In the genomic region with DNA sequence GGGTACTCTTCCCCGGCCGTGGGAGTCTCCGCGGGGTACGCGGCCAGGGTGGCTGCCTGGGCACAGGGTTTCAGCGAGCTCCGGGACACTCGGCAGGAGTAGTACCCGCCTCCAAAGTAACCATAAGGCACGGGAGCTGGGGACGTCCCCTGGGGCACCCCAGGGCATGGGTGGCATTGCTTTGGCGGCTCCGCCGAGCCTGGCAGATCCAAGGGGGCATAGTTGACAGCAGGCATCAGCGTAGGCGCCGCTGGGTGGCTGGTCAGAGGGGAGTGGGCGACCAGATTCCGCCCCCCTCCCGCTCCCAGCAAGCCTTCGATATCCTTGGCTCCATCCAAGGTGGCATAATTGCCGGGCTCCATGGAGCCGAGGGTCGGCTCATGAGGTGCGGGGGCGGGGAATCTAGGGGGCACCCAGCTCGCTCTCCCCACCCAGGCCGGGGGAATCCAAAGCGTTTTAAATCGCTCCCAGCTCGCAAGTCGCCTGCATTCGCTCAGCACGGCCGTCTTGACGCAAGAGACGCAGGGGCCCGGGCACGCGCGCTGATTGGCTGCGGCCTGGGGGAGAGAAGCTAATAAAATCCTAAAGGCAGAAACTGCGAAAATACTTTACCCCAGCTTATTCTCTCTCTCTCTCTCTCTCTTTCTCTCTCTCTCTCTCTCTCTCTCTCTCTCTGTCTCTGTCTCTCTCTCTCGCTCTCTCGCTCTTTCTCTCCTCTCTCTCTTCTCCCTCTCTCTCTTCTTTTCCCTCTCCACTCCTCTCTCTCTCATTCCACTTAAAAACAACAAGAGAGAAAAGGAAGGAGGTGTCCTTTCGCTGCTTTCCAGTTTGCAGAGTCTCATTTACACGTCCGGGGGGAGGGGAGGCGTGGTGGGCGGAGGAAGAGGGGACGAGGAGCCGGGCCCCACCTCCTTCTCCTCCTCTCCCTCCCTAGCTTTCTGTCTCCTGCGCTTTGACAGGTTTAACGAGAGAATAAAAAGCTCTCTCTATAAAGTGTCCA, we compare ENCODE assay signal across 9 cellular contexts. TPM values are rescaled to one million over a fixed set of nuclear protein-coding genes. Genes with fewer than 3 reads are reported as not detected.
A peak's percentile ranks its signal among the peaks of the same experiment; 100 is the strongest.
DNase-seq lines count a peak whose midpoint lies in the region; ATAC-seq and TF ChIP-seq lines count a peak whose summit lies in the region.
"Had no signal": no experiment of that assay in that cellular context is flagged by ENCODE, and none has a peak within 500 bp of the region (broad histone marks: within the 10 kb centered on the region; RNA-seq: fewer than 3 reads in every experiment).

A gene (minus strand): TSS at position 519 of the 1,000 bp plus-strand sequence. CDS start 157 bp downstream, at position 362.

- POLR2A ChIA-PET in A673 (lab: Charles Lee; ENCODE audit: low non-redundant PET) (interaction anchor here (0.5 to 1.0 kb wide), 8 partner anchors 9 to 787 kb away, joined by 3 to 12 read pairs (median 7); a partner anchor contains a TSS), HEK293T (lab: Yijun Ruan, JAX) (interaction anchor here (0.7 to 3.3 kb wide), 28 partner anchors 10 to 546 kb away, joined by 3 to 58 read pairs (median 4); a partner anchor contains a TSS)

- CTCF ChIA-PET in A673 (lab: Charles Lee) = interaction anchor here (0.6 to 1.9 kb wide), 5 partner anchors 50 to 266 kb away, joined by 3 to 16 read pairs (median 5); no protein-coding TSS in a partner anchor
- CTCF ChIA-PET in HEK293T (lab: Yijun Ruan, JAX) = interaction anchor here (0.6 to 2.0 kb wide), 16 partner anchors 9 to 156 kb away, joined by 3 to 10 read pairs (median 4); no protein-coding TSS in a partner anchor

- ATAC-seq in effector memory CD8-positive, alpha-beta T cell (replicated peaks) = no peak
- no peak for ATAC-seq in HG03521 (IDR thresholded peaks at IDR 0.05; ENCODE audit: unreplicated experiment)

- BruUV-seq in A673 (replicated peaks; lab: Mats Ljungman, UMichigan) = TSS peak; percentile 45

- H3K4me3 Mint-ChIP-seq in effector memory CD8-positive, alpha-beta T cell = peak within 1 kb of the TSS; percentile 67 to 73
- H3K4me3 Mint-ChIP-seq in progenitor cell of endocrine pancreas (ENCODE audit: low read depth) = peak within 1 kb of the TSS; percentile 55

- no peaks in the 10 kb centered on the region for H3K27me3 ChIP-seq in A673 (replicated peaks; ENCODE audit: insufficient read depth, low read depth, low read length, poor library complexity)

- peaks cover 38% of the 10 kb centered on the region for H3K4me1 ChIP-seq in A673 (ENCODE audit: insufficient read depth, low read length, poor library complexity, severe bottlenecking)

- H3K27me3 Mint-ChIP-seq in effector memory CD8-positive, alpha-beta T cell = peaks cover 89 to 95% of the 10 kb centered on the region in 2 donors
- peaks cover 97% of the 10 kb centered on the region for H3K27me3 Mint-ChIP-seq in progenitor cell of endocrine pancreas

- intact Hi-C loops in A673 (cut with micrococcal nuclease; ENCODE audit: unreplicated experiment) = no loop called here

- peaks cover 26% of the 10 kb centered on the region for H3K36me3 Mint-ChIP-seq in effector memory CD8-positive, alpha-beta T cell (ENCODE audit: insufficient read depth)
- no peaks in the 10 kb centered on the region for H3K36me3 Mint-ChIP-seq in progenitor cell of endocrine pancreas (ENCODE audit: insufficient read depth)

- no peaks in the 10 kb centered on the region for H3K36me3 ChIP-seq in A673 (ENCODE audit: insufficient read depth, low read length, poor library complexity, severe bottlenecking)

- H3K9me3 Mint-ChIP-seq in effector memory CD8-positive, alpha-beta T cell = no peaks in the 10 kb centered on the region
- H3K9me3 Mint-ChIP-seq in progenitor cell of endocrine pancreas (ENCODE audit: low read depth) = no peaks in the 10 kb centered on the region

- peaks cover 36 to 37% of the 10 kb centered on the region in 2 donors for H3K4me1 Mint-ChIP-seq in effector memory CD8-positive, alpha-beta T cell (ENCODE audit: low read depth in 2 of 2)
- peaks cover 5% of the 10 kb centered on the region for H3K4me1 Mint-ChIP-seq in progenitor cell of endocrine pancreas (ENCODE audit: low read depth)

- no peaks in the 10 kb centered on the region for H3K9me3 ChIP-seq in A673 (ENCODE audit: low read depth, low read length, poor library complexity, severe bottlenecking)

- peak within 1 kb of the TSS in 1 of 2 donors; percentile 39 for H3K27ac Mint-ChIP-seq in effector memory CD8-positive, alpha-beta T cell
- no peak within 1 kb of the TSS for H3K27ac Mint-ChIP-seq in progenitor cell of endocrine pancreas

- in situ Hi-C loops in SK-MEL-5 (cut with HindIII; ENCODE audit: low pct_unique_long_range_greater_than_20kb, low sequenced_read_pairs) = no loop called here

- peak; percentile 96 for DNase-seq in A673 (ENCODE audit: low spot score)
- DNase-seq in HEK293T (ENCODE audit: extremely low spot score) = peak; percentile 84
- peak; percentile 61 for DNase-seq in SK-MEL-5 (ENCODE audit: low read depth, low spot score)
- peak in 1 of 3 experiments; percentile 24 for DNase-seq in effector memory CD8-positive, alpha-beta T cell
- DNase-seq in progenitor cell of endocrine pancreas (ENCODE audit: low spot score, unreplicated experiment) = no peak
- no peak for DNase-seq in OCI-M1 (lab: John Stamatoyannopoulos, UW)
- no peak for DNase-seq in MV-4-11 (lab: John Stamatoyannopoulos, UW)

- H3K4me3 ChIP-seq in A673 (ENCODE audit: low read depth, low read length, poor library complexity, severe bottlenecking) = peak within 1 kb of the TSS; percentile 73

- peak within 1 kb of the TSS; percentile 97 for H3K27ac ChIP-seq in A673 (ENCODE audit: low read depth, low read length, poor library complexity, severe bottlenecking)

- TF ChIP-seq CTCF in A673 (conservative IDR thresholded peaks at IDR 0.05; ENCODE audit: low read depth, low read length) (peak; percentile 14; the same call in 1 of the 2 replicates), progenitor cell of endocrine pancreas (IDR thresholded peaks at IDR 0.05; ENCODE audit: unreplicated experiment) (no peak)

TF ChIP-seq in HEK293T, 16 proteins besides CTCF, POLR2A, EP300 and RAD21:
- TF ChIP-seq BHLHE40 (IDR thresholded peaks at IDR 0.05; ENCODE audit: borderline replicate concordance) = no peak
- no peak for TF ChIP-seq ELF4 (IDR thresholded peaks at IDR 0.05)
- TF ChIP-seq L3MBTL2 (conservative IDR thresholded peaks at IDR 0.05) = peak; percentile 79
- no peak for TF ChIP-seq FOXM1 (IDR thresholded peaks at IDR 0.05; ENCODE audit: borderline replicate concordance)
- no peak; the same call in 1 of the 2 replicates for TF ChIP-seq FOXK2 (IDR thresholded peaks at IDR 0.05)
- TF ChIP-seq FOXA1 (IDR thresholded peaks at IDR 0.05) = no peak
- TF ChIP-seq CTBP1 (IDR thresholded peaks at IDR 0.05; ENCODE audit: borderline replicate concordance) = peak; percentile 88
- TF ChIP-seq ARNT (IDR thresholded peaks at IDR 0.05) = no peak
- no peak for TF ChIP-seq SP1 (IDR thresholded peaks at IDR 0.05)
- no peak for TF ChIP-seq LEF1 (IDR thresholded peaks at IDR 0.05; ENCODE audit: borderline replicate concordance)
- TF ChIP-seq TARDBP (IDR thresholded peaks at IDR 0.05) = peak; percentile 78
- no peak for TF ChIP-seq ZNF384 (IDR thresholded peaks at IDR 0.05)
- TF ChIP-seq NFRKB (IDR thresholded peaks at IDR 0.05) = no peak
- no peak for TF ChIP-seq SUZ12 (IDR thresholded peaks at IDR 0.05)
- TF ChIP-seq HDGF (IDR thresholded peaks at IDR 0.05; ENCODE audit: borderline replicate concordance) = no peak
- TF ChIP-seq, protein P1, sequence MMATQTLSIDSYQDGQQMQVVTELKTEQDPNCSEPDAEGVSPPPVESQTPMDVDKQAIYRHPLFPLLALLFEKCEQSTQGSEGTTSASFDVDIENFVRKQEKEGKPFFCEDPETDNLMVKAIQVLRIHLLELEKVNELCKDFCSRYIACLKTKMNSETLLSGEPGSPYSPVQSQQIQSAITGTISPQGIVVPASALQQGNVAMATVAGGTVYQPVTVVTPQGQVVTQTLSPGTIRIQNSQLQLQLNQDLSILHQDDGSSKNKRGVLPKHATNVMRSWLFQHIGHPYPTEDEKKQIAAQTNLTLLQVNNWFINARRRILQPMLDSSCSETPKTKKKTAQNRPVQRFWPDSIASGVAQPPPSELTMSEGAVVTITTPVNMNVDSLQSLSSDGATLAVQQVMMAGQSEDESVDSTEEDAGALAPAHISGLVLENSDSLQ (IDR thresholded peaks at IDR 0.05) = peak; percentile 75

RNA-seq across cellular contexts. Expression of the gene that starts here (rescaled TPM):
- 11.7 and 15.8 TPM in 2 replicates for total RNA-seq in A673 (2021)
- total RNA-seq in SK-MEL-5 (2014; rRNA removed; shearing (Covaris generic)) = 3.7 and 4.8 TPM in 2 replicates
- polyA plus RNA-seq in SK-MEL-5 (2015; cell fraction: cytosol; rRNA removed) = 4.7 and 4.9 TPM in 2 replicates
- polyA plus RNA-seq in SK-MEL-5 (2015; cell fraction: nucleus; rRNA removed) = 0.35 and 0.73 TPM in 2 replicates
- total RNA-seq in progenitor cell of endocrine pancreas = not detected in 2 replicates
- total RNA-seq: bronchial epithelial cell had no signal

Comparison
In these comparisons a context has a peak if more than half of its experiments do, and no peak if none do; other contexts are left out.
1. DNase-seq: peak in A673 (single experiment), HEK293T (single experiment) and SK-MEL-5 (single experiment); none in progenitor cell of endocrine pancreas (single experiment), OCI-M1 (single experiment) and MV-4-11 (single experiment).